8 cellular contexts compared by ENCODE assay signal in genomic region chr16:81703177-81704155, GRCh38.
DNase-seq lines count a peak whose midpoint lies in the region; ATAC-seq and TF ChIP-seq lines count a peak whose summit lies in the region.

No MANE protein-coding gene starts in this region.

- ATAC-seq in T-helper 17 cell (no peak), foreskin keratinocyte (peak; percentile 87), HG03097 (IDR thresholded peaks at IDR 0.05; ENCODE audit: low FRiP score, unreplicated experiment) (no peak)

- H3K27ac ChIP-seq in foreskin keratinocyte (no peak overlapping the region), smooth muscle cell (ENCODE audit: low read depth) (peak overlapping the region; percentile 58)

- H3K4me3 Mint-ChIP-seq in T-helper 17 cell, result peak overlapping the region; percentile 34

- H3K27ac Mint-ChIP-seq in T-helper 17 cell, result no peak overlapping the region

- peaks cover 5% of the 10 kb centered on the region for H3K79me2 ChIP-seq in smooth muscle cell (ENCODE audit: low read depth)

- no peaks in the 10 kb centered on the region for H4K20me1 ChIP-seq in smooth muscle cell (ENCODE audit: low read depth)

- peaks cover 4% of the 10 kb centered on the region for H3F3A ChIP-seq in smooth muscle cell (ENCODE audit: low read depth)

- H3K4me3 ChIP-seq in smooth muscle cell, result peak overlapping the region; percentile 17

- H3K36me3 Mint-ChIP-seq in T-helper 17 cell (ENCODE audit: low read depth), result peaks cover 11% of the 10 kb centered on the region

- DNase-seq in NCI-H1694 (lab: John Stamatoyannopoulos, UW), result peak; percentile 16
- DNase-seq in NCI-H1694 treated with DMSO at 0.1 percent for 48 hours (lab: John Stamatoyannopoulos, UW), result no peak
- no peak for DNase-seq in T-helper 17 cell
- peak in 1 of 2 donors; percentile 67 for DNase-seq in foreskin keratinocyte
- DNase-seq in smooth muscle cell (lab: John Stamatoyannopoulos, UW; ENCODE audit: unreplicated experiment), result peak; percentile 40
- no peak for DNase-seq in SW480 (ENCODE audit: low spot score)
- no peak for DNase-seq in NCI-H2029 (lab: John Stamatoyannopoulos, UW)

- H3K27me3 ChIP-seq in foreskin keratinocyte (no peaks in the 10 kb centered on the region), smooth muscle cell (ENCODE audit: low read depth) (no peaks in the 10 kb centered on the region)

- H3K36me3 ChIP-seq in smooth muscle cell (ENCODE audit: low read depth), result no peaks in the 10 kb centered on the region

- WGBS in smooth muscle cell (ENCODE audit: low lambda C conversion rate), result 44% methylated on average over 20 of the region's 27 CpGs

- H2AFZ ChIP-seq in smooth muscle cell (ENCODE audit: low read depth), result no peak overlapping the region

- TF ChIP-seq CTCF in foreskin keratinocyte (conservative IDR thresholded peaks at IDR 0.05), result no peak
- TF ChIP-seq CTCF in smooth muscle cell (IDR thresholded peaks at IDR 0.05; ENCODE audit: borderline replicate concordance, insufficient read depth, poor library complexity, severe bottlenecking), result no peak

- H3K4me1 ChIP-seq in foreskin keratinocyte (no peaks in the 10 kb centered on the region), smooth muscle cell (ENCODE audit: low read depth) (no peaks in the 10 kb centered on the region)

- H3K4me2 ChIP-seq in smooth muscle cell, result peak overlapping the region; percentile 63

- no peaks in the 10 kb centered on the region for H3K27me3 Mint-ChIP-seq in T-helper 17 cell

- peaks cover 6% of the 10 kb centered on the region for H3K4me1 Mint-ChIP-seq in T-helper 17 cell

- H3K9me3 ChIP-seq in T-helper 17 cell (ENCODE audit: control insufficient read depth, low read length, poor library complexity, severe bottlenecking), result no peaks in the 10 kb centered on the region
- no peaks in the 10 kb centered on the region for H3K9me3 ChIP-seq in smooth muscle cell (replicated peaks; ENCODE audit: low read depth)

- no peak overlapping the region for H3K9ac ChIP-seq in smooth muscle cell (ENCODE audit: low read depth)

Comparison
In these comparisons a context has a peak if more than half of its experiments do, and no peak if none do; other contexts are left out.
1. DNase-seq: peak in NCI-H1694 (single experiment) and smooth muscle cell (single experiment); none in NCI-H1694 treated with DMSO at 0.1 percent for 48 hours (single experiment), T-helper 17 cell (0 of 3), SW480 (single experiment) and NCI-H2029 (single experiment).